Comparison of ENCODE assay signal across 1 cellular context in genomic region chr1:22052115-22053017, GRCh38.
TF ChIP-seq lines count a peak whose summit lies in the region.

TSS of gene CDC42 (plus strand) at chr1:22052709. CDS start at chr1:22078479, 25,770 bp downstream.

TF ChIP-seq in HepG2, 621 proteins besides CTCF, POLR2A, EP300 and RAD21 (continued from another document and continues in another):
- TF ChIP-seq HMGXB3 (CRISPR knock-in tag; IDR thresholded peaks at IDR 0.05; ENCODE audit: borderline replicate concordance) (no peak; the same call in 1 of the 2 replicates), ZZZ3 (CRISPR knock-in tag; IDR thresholded peaks at IDR 0.05; ENCODE audit: borderline replicate concordance) (peak; percentile 58; the same call in 1 of the 2 replicates), SP5 (CRISPR knock-in tag; IDR thresholded peaks at IDR 0.05; ENCODE audit: borderline replicate concordance, low read depth) (peak; percentile 48; the same call in 1 of the 2 replicates), MEF2D (CRISPR knock-in tag; IDR thresholded peaks at IDR 0.05) (no peak), ZSCAN12 (CRISPR knock-in tag; IDR thresholded peaks at IDR 0.05) (no peak), ZMYM2 (CRISPR knock-in tag; IDR thresholded peaks at IDR 0.05) (no peak), TARDBP (CRISPR knock-in tag; IDR thresholded peaks at IDR 0.05) (peak; percentile 93), TFE3 (CRISPR knock-in tag; IDR thresholded peaks at IDR 0.05) (0 out of 2 replicates have a peak, but pooled peaks have one; percentile 45), GPBP1L1 (CRISPR knock-in tag; IDR thresholded peaks at IDR 0.05) (no peak), PHF5A (CRISPR knock-in tag; IDR thresholded peaks at IDR 0.05; ENCODE audit: low read depth, unreplicated experiment) (peak; percentile 62), CSRNP1 (CRISPR knock-in tag; IDR thresholded peaks at IDR 0.05) (peak; percentile 89), ISL2 (CRISPR knock-in tag; IDR thresholded peaks at IDR 0.05) (peak; percentile 50; the same call in 1 of the 2 replicates), SNAPC2 (CRISPR knock-in tag; IDR thresholded peaks at IDR 0.05) (peak; percentile 79), MIER2 (CRISPR knock-in tag; IDR thresholded peaks at IDR 0.05) (no peak), ELF1 (CRISPR knock-in tag; IDR thresholded peaks at IDR 0.05) (peak; percentile 98), ZNF263 (CRISPR knock-in tag; IDR thresholded peaks at IDR 0.05) (0 out of 2 replicates have a peak, but pooled peaks have one; percentile 27), DMTF1 (CRISPR knock-in tag; IDR thresholded peaks at IDR 0.05) (no peak), FOXA3 (CRISPR knock-in tag; IDR thresholded peaks at IDR 0.05) (peak; percentile 54), ZNF235 (CRISPR knock-in tag; IDR thresholded peaks at IDR 0.05; ENCODE audit: borderline replicate concordance) (peak; percentile 75; the same call in 1 of the 2 replicates), EED (CRISPR knock-in tag; IDR thresholded peaks at IDR 0.05) (no peak), ZNF251 (CRISPR knock-in tag; IDR thresholded peaks at IDR 0.05) (no peak), ZHX2 (IDR thresholded peaks at IDR 0.05; ENCODE audit: low read depth) (peak; percentile 93), ZHX2 (CRISPR knock-in tag; IDR thresholded peaks at IDR 0.05; ENCODE audit: borderline replicate concordance) (no peak), SATB2 (CRISPR knock-in tag; IDR thresholded peaks at IDR 0.05) (no peak), RBM39 (IDR thresholded peaks at IDR 0.05; ENCODE audit: low read depth, low read length, poor library complexity, severe bottlenecking) (peak; percentile 53), IRF2 (CRISPR knock-in tag; IDR thresholded peaks at IDR 0.05) (peak; percentile 73), ZNF281 (CRISPR knock-in tag; IDR thresholded peaks at IDR 0.05; ENCODE audit: borderline replicate concordance) (no peak), ARNTL (CRISPR knock-in tag; IDR thresholded peaks at IDR 0.05) (no peak), HOXA9 (CRISPR knock-in tag; IDR thresholded peaks at IDR 0.05; ENCODE audit: borderline replicate concordance) (no peak), ZNF337 (CRISPR knock-in tag; IDR thresholded peaks at IDR 0.05; ENCODE audit: borderline replicate concordance, low read depth) (no peak), ATF4 (CRISPR knock-in tag; IDR thresholded peaks at IDR 0.05) (peak in 1 of 2 experiments; percentile 64; a peak in 1 of 4 replicates), ZNF7 (CRISPR knock-in tag; IDR thresholded peaks at IDR 0.05) (no peak), ZNF589 (CRISPR knock-in tag; conservative IDR thresholded peaks at IDR 0.05) (peak; percentile 83)
